Comparison of ENCODE assay signal across 28 cellular contexts in the genomic region with DNA sequence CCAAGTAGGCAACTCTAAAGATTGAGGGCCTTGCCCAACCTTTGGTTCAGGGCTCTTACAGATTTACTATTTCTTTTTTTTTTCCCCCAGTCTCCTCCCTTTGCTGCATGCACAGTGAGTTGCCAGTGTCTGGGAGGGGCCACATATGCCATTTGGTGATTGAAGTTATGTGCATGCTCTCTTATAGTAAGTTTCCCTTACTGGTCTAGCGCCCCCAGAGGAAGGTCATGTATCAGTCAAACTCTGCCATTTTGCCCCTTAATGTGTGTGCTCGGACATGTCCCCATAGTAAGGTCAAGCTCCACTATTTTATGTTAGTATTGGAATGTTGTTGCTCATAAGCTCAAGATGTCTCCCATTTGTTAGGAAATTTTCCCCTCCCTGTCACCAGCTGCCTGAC.
DNase-seq lines count a peak whose midpoint lies in the region; ATAC-seq, FAIRE-seq and TF ChIP-seq lines count a peak whose summit lies in the region.
"Had no signal": no experiment of that assay in that cellular context is flagged by ENCODE, and none has a peak within 500 bp of the region (broad histone marks: within the 10 kb centered on the region; RNA-seq: fewer than 3 reads in every experiment).

No MANE protein-coding gene starts in this region.

- H3K27ac ChIP-seq in DND-41 (ENCODE audit: low read length) (no peak overlapping the region), MM.1S (ENCODE audit: low read length) (no peak overlapping the region), GM12878 (ENCODE audit: control insufficient read depth, insufficient read depth) (no peak overlapping the region)
- H3K27ac ChIP-seq: spleen, thyroid gland had no signal

- H3K4me2 ChIP-seq in DND-41 (ENCODE audit: insufficient read depth, low read length) (no peak overlapping the region), MM.1S (ENCODE audit: low read depth, low read length) (no peak overlapping the region), GM12878 (ENCODE audit: control insufficient read depth, insufficient read depth) (no peak overlapping the region)

- H3K4me1 Mint-ChIP-seq in T-cell: no peaks in the 10 kb centered on the region
- H3K4me1 Mint-ChIP-seq: naive B cell had no signal

- H2AFZ ChIP-seq in DND-41 (ENCODE audit: low read depth, low read length) (no peak overlapping the region), MM.1S (ENCODE audit: low read length) (no peak overlapping the region), GM12878 (ENCODE audit: control insufficient read depth, low read depth, low read length) (no peak overlapping the region)

- no peak for ATAC-seq in DND-41 (ENCODE audit: insufficient read depth, low read depth)
- ATAC-seq in GM12878: no peak
- no peak for ATAC-seq in T-cell (replicated peaks in 1 of 4)
- ATAC-seq in HG02588 (IDR thresholded peaks at IDR 0.05; ENCODE audit: unreplicated experiment): no peak
- no peak for ATAC-seq in omental fat pad (ENCODE audit: low FRiP score)
- ATAC-seq: activated naive CD4-positive, alpha-beta T cell treated with anti-CD3 and anti-CD28 coated beads, Interleukin-2, amount 50 U/mL, for 72 hours; CD8-positive, alpha-beta T cell; stimulated activated naive CD8-positive, alpha-beta T cell treated with anti-CD3 and anti-CD28 coated beads, Interleukin-15, Interleukin-2, amounts not matched to agents 100 U/mL and 50 U/mL, for 24 hours had no signal

- H4K20me1 ChIP-seq in DND-41 (ENCODE audit: insufficient read depth, low read length): no peaks in the 10 kb centered on the region
- no peaks in the 10 kb centered on the region for H4K20me1 ChIP-seq in MM.1S (ENCODE audit: insufficient read depth, low read length)
- no peaks in the 10 kb centered on the region for H4K20me1 ChIP-seq in GM12878 (ENCODE audit: control insufficient read depth, insufficient read depth)

- BruUV-seq in GM12878 (replicated peaks; lab: Mats Ljungman, UMichigan): no TSS peak

- H3K4me1 ChIP-seq in DND-41 (ENCODE audit: insufficient read depth, low read length): no peaks in the 10 kb centered on the region
- H3K4me1 ChIP-seq in MM.1S (ENCODE audit: low read length): no peaks in the 10 kb centered on the region
- no peaks in the 10 kb centered on the region for H3K4me1 ChIP-seq in GM12878 (ENCODE audit: control insufficient read depth, insufficient read depth, low read length)
- H3K4me1 ChIP-seq: spleen, thyroid gland had no signal

- in situ Hi-C loops in GM12878 (cut with MboI): no loop called here

- 0% methylated on average over 2 of the region's 2 CpGs for WGBS in GM12878 (ENCODE audit: insufficient coverage, insufficient replicate concordance, low lambda C conversion rate, missing lambda C conversion rate)

- no peaks in the 10 kb centered on the region for H3K27me3 Mint-ChIP-seq in T-cell
- H3K27me3 Mint-ChIP-seq: naive B cell had no signal

- H3K27ac Mint-ChIP-seq in T-cell: no peak overlapping the region
- H3K27ac Mint-ChIP-seq: activated naive CD4-positive, alpha-beta T cell treated with anti-CD3 and anti-CD28 coated beads, Interleukin-2, amount 50 U/mL, for 72 hours; activated T-helper 1 cell treated with anti-CD3 and anti-CD28 coated beads, Interleukin-12 subunit alpha, Interleukin-12 subunit beta, Interleukin-2, Interleukin-4 antibody, amounts not matched to agents 30 ng/mL and 10 ng/mL and 1 ng/mL, durations not matched to agents 14 hours and 24 hours and 36 hours; CD8-positive, alpha-beta T cell; naive B cell had no signal

- TF ChIP-seq POLR2A in GM12878 (IDR thresholded peaks at IDR 0.05; ENCODE audit: low read depth, low read length): no peak

- H3K79me2 ChIP-seq in DND-41 (ENCODE audit: insufficient read depth, low read length) (no peaks in the 10 kb centered on the region), MM.1S (ENCODE audit: low read length) (no peaks in the 10 kb centered on the region), GM12878 (ENCODE audit: control insufficient read depth, insufficient read depth, low read length) (no peaks in the 10 kb centered on the region)

- no peak for FAIRE-seq in GM12878 (lab: Jason Lieb, UNC)

- TF ChIP-seq RAD21 in GM12878 (IDR thresholded peaks at IDR 0.05; ENCODE audit: insufficient read depth, low read depth, low read length): no peak

- no peak overlapping the region for H3K4me3 ChIP-seq in DND-41 (ENCODE audit: low read depth in 1 of 2, low read length in 2 of 2)
- H3K4me3 ChIP-seq in GM12875 (ENCODE audit: low read depth, low read length): no peak overlapping the region
- H3K4me3 ChIP-seq in MM.1S (ENCODE audit: low read length): no peak overlapping the region
- no peak overlapping the region for H3K4me3 ChIP-seq in GM12878
- H3K4me3 ChIP-seq: spleen, thyroid gland had no signal

- RAD21 ChIA-PET in GM12878 (lab: Charles Lee; ENCODE audit: unreplicated experiment): no interaction called here

- no peaks in the 10 kb centered on the region for H3F3A ChIP-seq in MM.1S (ENCODE audit: insufficient read depth, low read length)

- TF ChIP-seq CTCF in DND-41 (IDR thresholded peaks at IDR 0.05; ENCODE audit: borderline replicate concordance, extremely low read depth, low read length, poor library complexity, severe bottlenecking) (peak; percentile 33), GM12875 (IDR thresholded peaks at IDR 0.05; ENCODE audit: borderline replicate concordance, insufficient read depth, low read depth, low read length) (peak; percentile 31; the same call in 1 of the 2 replicates), MM.1S (IDR thresholded peaks at IDR 0.05; ENCODE audit: low read length) (peak; percentile 16; the same call in 1 of the 2 replicates), GM12878 (IDR thresholded peaks at IDR 0.05 in 2 of 3, conservative IDR thresholded peaks at IDR 0.05 in 1 of 3; ENCODE audit: control insufficient read depth in 2 of 3, extremely low read depth in 1 of 3, insufficient read depth in 1 of 3, low read depth in 3 of 3, low read length in 3 of 3) (peak in 2 of 3 experiments; percentile 18 to 24; a peak in 2 of 6 replicates), omental fat pad (IDR thresholded peaks at IDR 0.05) (no peak)

- H3K9me3 ChIP-seq in DND-41 (ENCODE audit: insufficient read depth, low read length, severe bottlenecking): no peaks in the 10 kb centered on the region
- H3K9me3 ChIP-seq in MM.1S (replicated peaks; ENCODE audit: insufficient read depth, low read length): no peaks in the 10 kb centered on the region
- H3K9me3 ChIP-seq in GM12878 (replicated peaks; ENCODE audit: control insufficient read depth, insufficient read depth, low read length): no peaks in the 10 kb centered on the region
- H3K9me3 ChIP-seq: thyroid gland had no signal

- no peak for DNase-seq in DND-41
- no peak for DNase-seq in MM.1S
- no peak for DNase-seq in GM12878 (ENCODE audit: low read depth, low spot score)
- no peak for DNase-seq in T-cell
- no peak for DNase-seq in omental fat pad (ENCODE audit: low spot score)
- DNase-seq in stimulated activated CD4-positive, alpha-beta T cell treated with anti-CD3 and anti-CD28 coated beads, Interleukin-15, amount 100 ng/mL, for 24 hours: no peak
- DNase-seq: activated CD4-positive, alpha-beta T cell treated with anti-CD3 and anti-CD28 coated beads for 48 hours; aorta; CD8-positive, alpha-beta T cell; dermis blood vessel endothelial cell; DMS79; glutamatergic neuron; mammary epithelial cell; naive B cell; NCI-H1436 treated with DMSO at 0.1 percent for 48 hours; NCI-H524; nucleus accumbens; retina; Right ventricle myocardium superior; spleen; stimulated activated CD4-positive, alpha-beta T cell treated with anti-CD3 and anti-CD28 coated beads, Interleukin-4, amount 100 ng/mL, for 24 hours; stimulated activated naive CD8-positive, alpha-beta T cell treated with anti-CD3 and anti-CD28 coated beads, Interleukin-15, Interleukin-2, amounts not matched to agents 100 U/mL and 50 U/mL, for 24 hours; T-helper 1 cell; thyroid gland had no signal

- H3K36me3 Mint-ChIP-seq in T-cell: no peaks in the 10 kb centered on the region
- H3K36me3 Mint-ChIP-seq: CD8-positive, alpha-beta T cell; naive B cell had no signal

- TF ChIP-seq EP300 in GM12878 (IDR thresholded peaks at IDR 0.05; ENCODE audit: borderline replicate concordance in 1 of 2, control insufficient read depth in 1 of 2, low read depth in 2 of 2, low read length in 2 of 2): no peak

- POLR2A ChIA-PET in GM12878 (lab: Charles Lee): no interaction called here
- POLR2A ChIA-PET in T-cell (lab: Charles Lee): interaction anchor here in 1 of 2 donors (0.7 kb wide), 1 partner anchor 138 kb away, joined by 3 read pairs; no protein-coding TSS in a partner anchor

- H3K27me3 ChIP-seq in DND-41 (ENCODE audit: insufficient read depth, low read length, poor library complexity) (no peaks in the 10 kb centered on the region), MM.1S (replicated peaks; ENCODE audit: insufficient read depth, low read length) (no peaks in the 10 kb centered on the region), GM12878 (replicated peaks in 1 of 2; ENCODE audit: control insufficient read depth in 2 of 2, insufficient read depth in 2 of 2, low read length in 1 of 2) (no peaks in the 10 kb centered on the region)
- H3K27me3 ChIP-seq: spleen, thyroid gland had no signal

- intact Hi-C loops in GM12878 (cut with micrococcal nuclease; ENCODE audit: unreplicated experiment): no loop called here

- SMC1A ChIA-PET in GM12878 (lab: Charles Lee; ENCODE audit: uncharacterized antibody, unreplicated experiment): no interaction called here

- no peak overlapping the region for H3K4me3 Mint-ChIP-seq in T-cell
- H3K4me3 Mint-ChIP-seq: activated T-helper 1 cell treated with anti-CD3 and anti-CD28 coated beads, Interleukin-12 subunit alpha, Interleukin-12 subunit beta, Interleukin-2, Interleukin-4 antibody, amounts not matched to agents 30 ng/mL and 10 ng/mL and 1 ng/mL, durations not matched to agents 14 hours and 24 hours and 36 hours; CD8-positive, alpha-beta T cell; naive B cell had no signal

- H3K9ac ChIP-seq in DND-41 (ENCODE audit: low read depth, low read length): no peak overlapping the region
- no peak overlapping the region for H3K9ac ChIP-seq in MM.1S (ENCODE audit: low read length)
- H3K9ac ChIP-seq in GM12878 (ENCODE audit: control insufficient read depth, insufficient read depth, low read length): no peak overlapping the region

- no peaks in the 10 kb centered on the region for H3K9me2 ChIP-seq in MM.1S (replicated peaks; ENCODE audit: insufficient read depth, low read length)

- CTCF ChIA-PET in GM12878 (lab: Yijun Ruan, JAX): no interaction called here
- CTCF ChIA-PET in T-cell (lab: Charles Lee): no interaction called here

- H3K36me3 ChIP-seq in DND-41 (ENCODE audit: insufficient read depth, low read length): no peaks in the 10 kb centered on the region
- H3K36me3 ChIP-seq in MM.1S (replicated peaks; ENCODE audit: insufficient read depth, low read length): no peaks in the 10 kb centered on the region
- no peaks in the 10 kb centered on the region for H3K36me3 ChIP-seq in GM12878 (ENCODE audit: control insufficient read depth in 2 of 2, insufficient read depth in 2 of 2, low read length in 1 of 2)
- H3K36me3 ChIP-seq: spleen, thyroid gland had no signal

- H3K9me3 Mint-ChIP-seq in T-cell: peaks cover 5 to 12% (median 6%) of the 10 kb centered on the region in 3 donors

TF ChIP-seq in GM12878, 131 proteins besides CTCF, POLR2A, EP300 and RAD21 (continues in another document):
- TF ChIP-seq NR2C1 (IDR thresholded peaks at IDR 0.05): no peak
- TF ChIP-seq NFXL1 (IDR thresholded peaks at IDR 0.05; ENCODE audit: borderline replicate concordance): no peak
- no peak for TF ChIP-seq ZNF274 (IDR thresholded peaks at IDR 0.05; ENCODE audit: insufficient read depth, insufficient read length)
- TF ChIP-seq IRF4 (IDR thresholded peaks at IDR 0.05; ENCODE audit: low read depth, low read length): no peak

Comparison
In these comparisons a context has a peak if more than half of its experiments do, and no peak if none do; other contexts are left out.
1. CTCF ChIP-seq: peak in DND-41 (single experiment), GM12875 (single experiment), MM.1S (single experiment) and GM12878 (2 of 3); none in omental fat pad (0 of 3).